Comparison of ENCODE assay signal across 17 cellular contexts in genomic region chr2:108905906-108906305, GRCh38.
DNase-seq lines count a peak whose midpoint lies in the region; ATAC-seq and TF ChIP-seq lines count a peak whose summit lies in the region.
"Had no signal": no experiment of that assay in that cellular context is flagged by ENCODE, and none has a peak within 500 bp of the region (broad histone marks: within the 10 kb centered on the region; RNA-seq: fewer than 3 reads in every experiment).

No MANE protein-coding gene starts in this region.

- no peak overlapping the region for H3K9ac ChIP-seq in endodermal cell (ENCODE audit: extremely low read depth, low read length, poor library complexity, severe bottlenecking)

- no peaks in the 10 kb centered on the region for H3K27me3 ChIP-seq in endodermal cell (ENCODE audit: control insufficient read depth, insufficient read depth, low read length, poor library complexity, severe bottlenecking)
- peaks cover 0 to 4% (median 0%) of the 10 kb centered on the region in 7 donors for H3K27me3 ChIP-seq in spleen (replicated peaks in 1 of 7)

- no peak overlapping the region for H3K27ac Mint-ChIP-seq in endodermal cell

- intact Hi-C loops in spleen (cut with DNase I; ENCODE audit: low total_unique reads): no loop called here

- H3K4me3 Mint-ChIP-seq in endodermal cell: no peak overlapping the region

- H3K9me3 ChIP-seq in endodermal cell (ENCODE audit: control insufficient read depth, low read length) (no peaks in the 10 kb centered on the region), spleen (peaks cover 0 to 7% (median 0%) of the 10 kb centered on the region in 8 donors)

- H3K27ac ChIP-seq in endodermal cell (ENCODE audit: low read depth, low read length) (no peak overlapping the region), spleen (no peak overlapping the region)

- CTCF ChIA-PET in GM10248 (lab: Yijun Ruan, JAX): interaction anchor here (0.8 kb wide), 1 partner anchor 12 kb away, joined by 3 read pairs; no protein-coding TSS in a partner anchor

- TF ChIP-seq POLR2A in spleen (IDR thresholded peaks at IDR 0.05): no peak

- no peaks in the 10 kb centered on the region for H3K27me3 Mint-ChIP-seq in endodermal cell (ENCODE audit: insufficient read depth)

- POLR2A ChIA-PET in GM10248 (lab: Yijun Ruan, JAX): no interaction called here

- peak; percentile 8 for DNase-seq in D341Med (ENCODE audit: low spot score)
- peak; percentile 5 for DNase-seq in GM10248 (ENCODE audit: extremely low spot score)
- DNase-seq in endodermal cell: peak; percentile 28
- peak; percentile 43 for DNase-seq in spleen
- no peak for DNase-seq in NCI-H2196 treated with DMSO at 0.1 percent for 48 hours (lab: John Stamatoyannopoulos, UW; ENCODE audit: unreplicated experiment)
- no peak for DNase-seq in NCI-H69 (lab: John Stamatoyannopoulos, UW)
- DNase-seq: ACHN, C1 segment of cervical spinal cord, DMS79, NCI-H1105, NCI-H1694, NCI-H2081 treated with DMSO at 0.1 percent for 48 hours, NCI-H774, SIG-M5 had no signal

- H3K36me3 ChIP-seq in endodermal cell (ENCODE audit: control insufficient read depth, insufficient read depth, low read length): no peaks in the 10 kb centered on the region
- H3K36me3 ChIP-seq in spleen: no peaks in the 10 kb centered on the region

- H3K36me3 Mint-ChIP-seq in endodermal cell (ENCODE audit: low read depth): no peaks in the 10 kb centered on the region

- H3K4me1 ChIP-seq in endodermal cell (ENCODE audit: control insufficient read depth, insufficient read depth, low read length) (no peaks in the 10 kb centered on the region), spleen (no peaks in the 10 kb centered on the region)

- no peak for ATAC-seq in GM19463 (IDR thresholded peaks at IDR 0.05; ENCODE audit: unreplicated experiment)
- ATAC-seq: HCT116, K562 had no signal

- H3K4me1 Mint-ChIP-seq in endodermal cell: peaks cover 12% of the 10 kb centered on the region

- no peaks in the 10 kb centered on the region for H3K9me3 Mint-ChIP-seq in endodermal cell

- no peak for TF ChIP-seq CTCF in GM10248 (IDR thresholded peaks at IDR 0.05; ENCODE audit: control extremely low read depth, extremely low read depth, low read depth, missing control alignments)
- no peak for TF ChIP-seq CTCF in endodermal cell (conservative IDR thresholded peaks at IDR 0.05)
- no peak for TF ChIP-seq CTCF in spleen (IDR thresholded peaks at IDR 0.05 in 8 of 11, conservative IDR thresholded peaks at IDR 0.05 in 3 of 11)

- H3K4me3 ChIP-seq in endodermal cell (ENCODE audit: low read length) (no peak overlapping the region), spleen (no peak overlapping the region)
- H3K4me3 ChIP-seq: K562 had no signal

- 67 to 84% methylated on average over 3 to 13 of the region's 13 CpGs for WGBS in endodermal cell (ENCODE audit: insufficient coverage in 1 of 2, insufficient read length in 1 of 2), 2 experiments
- WGBS in spleen, 5 donors: 77 to 87% (median 85%) methylated on average over 10 to 13 of the region's 13 CpGs

Comparison
In these comparisons a context has a peak if more than half of its experiments do, and no peak if none do; other contexts are left out.
1. DNase-seq: peak in D341Med (single experiment), GM10248 (single experiment), endodermal cell (single experiment) and spleen (single experiment); none in NCI-H2196 treated with DMSO at 0.1 percent for 48 hours (single experiment) and NCI-H69 (single experiment).